8 cellular contexts compared by ENCODE assay signal in genomic region chr12:52907092-52907810, GRCh38. TPM values are rescaled to one million over a fixed set of nuclear protein-coding genes. Genes with fewer than 3 reads are reported as not detected.
DNase-seq lines count a peak whose midpoint lies in the region; ATAC-seq, FAIRE-seq and TF ChIP-seq lines count a peak whose summit lies in the region.

No MANE protein-coding gene starts in this region.

- H3K79me2 ChIP-seq in astrocyte (ENCODE audit: insufficient read depth, low read length) = no peaks in the 10 kb centered on the region

- H3K4me1 Mint-ChIP-seq in astrocyte (ENCODE audit: low read depth, unreplicated experiment) (peaks cover 32% of the 10 kb centered on the region), endothelial cell (ENCODE audit: unreplicated experiment) (peaks cover 55% of the 10 kb centered on the region)

- H3K4me1 ChIP-seq in BE2C (peaks cover 16% of the 10 kb centered on the region), astrocyte (ENCODE audit: insufficient read depth, low read length) (peaks cover 32% of the 10 kb centered on the region)

- peak overlapping the region; percentile 74 for H3K4me3 Mint-ChIP-seq in astrocyte (ENCODE audit: unreplicated experiment)
- no peak overlapping the region for H3K4me3 Mint-ChIP-seq in endothelial cell (ENCODE audit: unreplicated experiment)

- no peak overlapping the region for H3K4me3 ChIP-seq in BE2C (ENCODE audit: low read depth, low read length)
- H3K4me3 ChIP-seq in NB4 (ENCODE audit: low read depth, low read length) = no peak overlapping the region
- H3K4me3 ChIP-seq in astrocyte (ENCODE audit: insufficient read depth, low read depth, low read length) = no peak overlapping the region

- peak overlapping the region; percentile 71 for H3K9ac ChIP-seq in astrocyte (ENCODE audit: low read length)

- H3K27ac Mint-ChIP-seq in astrocyte (ENCODE audit: unreplicated experiment) (peak overlapping the region; percentile 87), endothelial cell (ENCODE audit: unreplicated experiment) (no peak overlapping the region)

- DNase-seq in BE2C (peak; percentile 77), NB4 (ENCODE audit: low read depth) (peak; percentile 38), astrocyte (ENCODE audit: low read depth) (peak; percentile 33), lung microvascular endothelial cell (ENCODE audit: low read depth in 2 of 2) (peak; percentile 30 to 52), endothelial cell (ENCODE audit: low spot score) (no peak), GM19238 (ENCODE audit: insufficient read length, low spot score) (no peak), erythroblast (lab: John Stamatoyannopoulos, UW) (no peak)

- peak overlapping the region; percentile 43 for H3K4me2 ChIP-seq in astrocyte (ENCODE audit: low read length)

- no peaks in the 10 kb centered on the region for H4K20me1 ChIP-seq in astrocyte (ENCODE audit: insufficient read depth, low read length)

- H2AFZ ChIP-seq in astrocyte (ENCODE audit: low read depth, low read length) = peak overlapping the region; percentile 58

- H3K36me3 ChIP-seq in BE2C (no peaks in the 10 kb centered on the region), astrocyte (ENCODE audit: insufficient read depth, low read length) (no peaks in the 10 kb centered on the region)

- H3K27ac ChIP-seq in astrocyte (ENCODE audit: low read depth, low read length) = peak overlapping the region; percentile 84

- no peak for ATAC-seq in GM21717 (IDR thresholded peaks at IDR 0.05; ENCODE audit: unreplicated experiment)

- H3K36me3 Mint-ChIP-seq in astrocyte (ENCODE audit: low read depth, unreplicated experiment) (peaks cover 7% of the 10 kb centered on the region), endothelial cell (ENCODE audit: low read depth, unreplicated experiment) (no peaks in the 10 kb centered on the region)

- H3K27me3 Mint-ChIP-seq in astrocyte (ENCODE audit: low read depth, unreplicated experiment) (no peaks in the 10 kb centered on the region), endothelial cell (ENCODE audit: unreplicated experiment) (peaks cover 6% of the 10 kb centered on the region)

- TF ChIP-seq POLR2A in NB4 (IDR thresholded peaks at IDR 0.05; ENCODE audit: extremely low read depth, insufficient read length) (no peak), erythroblast (IDR thresholded peaks at IDR 0.05; ENCODE audit: low read length) (no peak)

- peaks cover 3% of the 10 kb centered on the region for H3K9me3 Mint-ChIP-seq in astrocyte (ENCODE audit: unreplicated experiment)
- no peaks in the 10 kb centered on the region for H3K9me3 Mint-ChIP-seq in endothelial cell (ENCODE audit: unreplicated experiment)

- H3K9me3 ChIP-seq in BE2C (no peaks in the 10 kb centered on the region; the same call in 1 of the 2 replicates), astrocyte (ENCODE audit: insufficient read depth, low read depth, low read length) (no peaks in the 10 kb centered on the region)

- H3K27me3 ChIP-seq in BE2C (no peaks in the 10 kb centered on the region), astrocyte (ENCODE audit: insufficient read depth, low read length) (no peaks in the 10 kb centered on the region)

- FAIRE-seq in astrocyte (lab: Jason Lieb, UNC) = no peak

- no peak for TF ChIP-seq CTCF in BE2C (IDR thresholded peaks at IDR 0.05; ENCODE audit: low read depth, low read length)
- TF ChIP-seq CTCF in NB4 (IDR thresholded peaks at IDR 0.05; ENCODE audit: low read depth, low read length) = no peak
- TF ChIP-seq CTCF in astrocyte (IDR thresholded peaks at IDR 0.05; ENCODE audit: insufficient read depth, low read depth, low read length) = no peak
- no peak for TF ChIP-seq CTCF in endothelial cell (IDR thresholded peaks at IDR 0.05; ENCODE audit: unreplicated experiment)

RNA-seq across cellular contexts. Expression of gene KRT8, which starts 2.4 kb away (rescaled TPM):
- polyA plus RNA-seq in BE2C (2012; ENCODE audit: insufficient read depth, insufficient read length, low read depth) = 20.8 TPM
- 2,321 and 2,570 TPM in 2 replicates for total RNA-seq in astrocyte
- total RNA-seq in lung microvascular endothelial cell = 11.3 and 12.6 TPM in 2 replicates
- total RNA-seq in endothelial cell (ENCODE audit: unreplicated experiment) = 194 TPM

RNA-seq across cellular contexts. Expression of gene KRT18, which starts 41.7 kb away (rescaled TPM):
- 3.5 TPM for polyA plus RNA-seq in BE2C (2012; ENCODE audit: insufficient read depth, insufficient read length, low read depth)
- total RNA-seq in astrocyte (1,741 and 1,989 TPM in 2 replicates), lung microvascular endothelial cell (139 and 162 TPM in 2 replicates), endothelial cell (ENCODE audit: unreplicated experiment) (195 TPM)

RNA-seq across cellular contexts. Expression of gene KRT78, which starts 58.5 kb away (rescaled TPM):
- not detected for polyA plus RNA-seq in BE2C (2012; ENCODE audit: insufficient read depth, insufficient read length, low read depth)
- total RNA-seq in astrocyte (not detected in 2 replicates), lung microvascular endothelial cell (not detected in 2 replicates), endothelial cell (ENCODE audit: unreplicated experiment) (not detected)

Comparison
In these comparisons a context has a peak if more than half of its experiments do, and no peak if none do; other contexts are left out.
1. DNase-seq: peak in BE2C (single experiment), NB4 (single experiment), astrocyte (single experiment) and lung microvascular endothelial cell (2 of 2); none in endothelial cell (single experiment), GM19238 (single experiment) and erythroblast (0 of 2).
2. RNA of gene KRT8, which starts 2.4 kb away (total RNA-seq): 2,321 to 2,570 TPM in astrocyte and 194 TPM in endothelial cell (single experiment); 11.3 to 12.6 TPM in lung microvascular endothelial cell; every median in the first group is over 10 times any median in the second.